1 cellular context compared by ENCODE assay signal in genomic region chr2:174589334-174589733, GRCh38.
TF ChIP-seq lines count a peak whose summit lies in the region.

No MANE protein-coding gene starts in this region.

TF ChIP-seq in SK-N-SH, 30 proteins besides CTCF, POLR2A, EP300 and RAD21 (continued from another document):
- TF ChIP-seq USF1 (IDR thresholded peaks at IDR 0.05; ENCODE audit: borderline replicate concordance, low read depth) (no peak), TAF1 (IDR thresholded peaks at IDR 0.05; ENCODE audit: borderline replicate concordance, low read depth, low read length) (no peak), GATA2 (CRISPR knock-in tag; IDR thresholded peaks at IDR 0.05) (no peak), ELF1 (IDR thresholded peaks at IDR 0.05) (no peak), MEF2A (IDR thresholded peaks at IDR 0.05; ENCODE audit: borderline replicate concordance, low read depth) (no peak), FOXM1 (IDR thresholded peaks at IDR 0.05; ENCODE audit: low read depth) (no peak), SMC3 (IDR thresholded peaks at IDR 0.05; ENCODE audit: low read depth, low read length) (no peak), POLR2AphosphoS5 (IDR thresholded peaks at IDR 0.05; ENCODE audit: low read depth, low read length) (no peak), NRF1 (IDR thresholded peaks at IDR 0.05; ENCODE audit: low read depth, low read length) (no peak), RCOR1 (IDR thresholded peaks at IDR 0.05; ENCODE audit: low read length) (no peak), MXI1 (IDR thresholded peaks at IDR 0.05; ENCODE audit: low read depth, low read length) (no peak)
- TF ChIP-seq, protein P1, sequence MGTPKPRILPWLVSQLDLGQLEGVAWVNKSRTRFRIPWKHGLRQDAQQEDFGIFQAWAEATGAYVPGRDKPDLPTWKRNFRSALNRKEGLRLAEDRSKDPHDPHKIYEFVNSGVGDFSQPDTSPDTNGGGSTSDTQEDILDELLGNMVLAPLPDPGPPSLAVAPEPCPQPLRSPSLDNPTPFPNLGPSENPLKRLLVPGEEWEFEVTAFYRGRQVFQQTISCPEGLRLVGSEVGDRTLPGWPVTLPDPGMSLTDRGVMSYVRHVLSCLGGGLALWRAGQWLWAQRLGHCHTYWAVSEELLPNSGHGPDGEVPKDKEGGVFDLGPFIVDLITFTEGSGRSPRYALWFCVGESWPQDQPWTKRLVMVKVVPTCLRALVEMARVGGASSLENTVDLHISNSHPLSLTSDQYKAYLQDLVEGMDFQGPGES (IDR thresholded peaks at IDR 0.05; ENCODE audit: low read depth, low read length), result no peak
- TF ChIP-seq, protein P2, sequence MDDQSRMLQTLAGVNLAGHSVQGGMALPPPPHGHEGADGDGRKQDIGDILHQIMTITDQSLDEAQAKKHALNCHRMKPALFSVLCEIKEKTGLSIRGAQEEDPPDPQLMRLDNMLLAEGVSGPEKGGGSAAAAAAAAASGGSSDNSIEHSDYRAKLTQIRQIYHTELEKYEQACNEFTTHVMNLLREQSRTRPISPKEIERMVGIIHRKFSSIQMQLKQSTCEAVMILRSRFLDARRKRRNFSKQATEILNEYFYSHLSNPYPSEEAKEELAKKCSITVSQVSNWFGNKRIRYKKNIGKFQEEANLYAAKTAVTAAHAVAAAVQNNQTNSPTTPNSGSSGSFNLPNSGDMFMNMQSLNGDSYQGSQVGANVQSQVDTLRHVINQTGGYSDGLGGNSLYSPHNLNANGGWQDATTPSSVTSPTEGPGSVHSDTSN (IDR thresholded peaks at IDR 0.05), result no peak
